22 cellular contexts compared by ENCODE assay signal in the genomic region with DNA sequence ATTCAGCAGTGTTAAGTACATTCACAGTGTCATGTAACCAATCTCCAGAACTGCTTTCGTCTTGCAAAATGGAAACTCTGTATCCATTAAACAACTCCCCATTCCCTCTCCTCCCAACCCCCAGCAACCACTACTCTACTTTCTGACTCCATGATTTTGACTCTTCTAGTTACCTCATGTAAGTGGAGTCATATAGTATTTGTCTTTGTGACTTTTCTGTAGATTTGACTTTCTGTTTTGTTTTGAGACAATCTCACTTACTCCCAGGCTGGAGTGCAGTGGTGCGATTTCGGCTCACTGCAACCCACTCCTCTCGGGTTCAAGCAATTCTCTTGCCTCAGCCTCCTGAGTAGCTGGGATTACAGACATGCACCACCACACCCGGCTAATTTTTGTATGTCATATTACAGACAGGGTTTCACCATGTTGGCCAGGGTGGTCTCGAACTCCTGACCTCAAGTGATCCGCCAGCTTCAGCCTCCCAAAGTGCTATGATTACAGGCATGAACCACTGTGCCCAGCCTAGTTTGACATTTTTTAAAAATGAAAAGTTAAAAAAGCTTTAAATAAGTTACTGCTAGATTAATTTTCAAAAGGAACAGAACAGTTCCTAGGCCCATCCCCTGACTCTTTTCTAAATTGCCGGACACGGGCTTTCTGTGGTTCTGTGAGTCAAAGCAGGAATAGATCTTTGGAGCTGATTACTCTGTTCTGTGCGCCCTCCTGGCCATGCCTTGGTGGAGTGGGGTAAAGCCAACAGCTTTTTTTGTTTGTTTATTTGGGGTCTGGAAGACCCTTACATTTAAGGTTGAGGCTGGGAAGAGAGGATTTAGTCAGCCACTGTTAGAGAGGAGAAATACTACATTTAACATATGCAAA. TPM values are rescaled to one million over a fixed set of nuclear protein-coding genes. Genes with fewer than 3 reads are reported as not detected.
DNase-seq lines count a peak whose midpoint lies in the region; ATAC-seq lines count a peak whose summit lies in the region.
"Had no signal": no experiment of that assay in that cellular context is flagged by ENCODE, and none has a peak within 500 bp of the region (broad histone marks: within the 10 kb centered on the region; RNA-seq: fewer than 3 reads in every experiment).

No MANE protein-coding gene starts in this region.

- H3K27ac Mint-ChIP-seq in stimulated activated effector memory CD8-positive, alpha-beta T cell treated with anti-CD3 and anti-CD28 coated beads, Interleukin-12 subunit alpha, Interleukin-12 subunit beta, amount 100 ng/mL, for 72 hours, result no peak overlapping the region
- no peak overlapping the region for H3K27ac Mint-ChIP-seq in immature natural killer cell

- no peak for DNase-seq in stimulated activated effector memory CD8-positive, alpha-beta T cell treated with anti-CD3 and anti-CD28 coated beads, Interleukin-12 subunit alpha, Interleukin-12 subunit beta, amount 100 ng/mL, for 72 hours (ENCODE audit: low spot score in 2 of 2)
- DNase-seq in SW480 (ENCODE audit: low spot score), result no peak
- DNase-seq in NCI-H1694 treated with DMSO at 0.1 percent for 48 hours (lab: John Stamatoyannopoulos, UW), result no peak
- DNase-seq in immature natural killer cell, result no peak
- DNase-seq: AML-193; CD4-positive, alpha-beta memory T cell; COR-L47; DMS53; NCI-H1105 treated with DMSO at 0.1 percent for 48 hours; NCI-H146; NCI-H2029; NCI-H446; NCI-H524 treated with DMSO at 0.1 percent for 48 hours; NCI-H774; SIG-M5 had no signal

- no peak overlapping the region for H3K4me3 ChIP-seq in endocrine pancreas (ENCODE audit: control insufficient read depth, insufficient read depth, low read length)
- H3K4me3 ChIP-seq: A549; BLaER1 treated with 17β-estradiol and CSF1 and Interleukin-3, amounts not matched to agents 10 nM and 100 nM; SK-N-MC had no signal

- H3K4me1 Mint-ChIP-seq in stimulated activated effector memory CD8-positive, alpha-beta T cell treated with anti-CD3 and anti-CD28 coated beads, Interleukin-12 subunit alpha, Interleukin-12 subunit beta, amount 100 ng/mL, for 72 hours, result no peaks in the 10 kb centered on the region
- H3K4me1 Mint-ChIP-seq in immature natural killer cell, result no peaks in the 10 kb centered on the region

- no peak overlapping the region for H3K4me3 Mint-ChIP-seq in stimulated activated effector memory CD8-positive, alpha-beta T cell treated with anti-CD3 and anti-CD28 coated beads, Interleukin-12 subunit alpha, Interleukin-12 subunit beta, amount 100 ng/mL, for 72 hours
- H3K4me3 Mint-ChIP-seq in immature natural killer cell, result no peak overlapping the region
- H3K4me3 Mint-ChIP-seq: CD4-positive, alpha-beta memory T cell had no signal

- H3K27me3 ChIP-seq in endocrine pancreas (ENCODE audit: control insufficient read depth, insufficient read depth, low read length), result no peaks in the 10 kb centered on the region

- peak; percentile 58 for ATAC-seq in GM18502 (IDR thresholded peaks at IDR 0.05; ENCODE audit: poor library complexity, unreplicated experiment)
- ATAC-seq in HG03442 (IDR thresholded peaks at IDR 0.05; ENCODE audit: unreplicated experiment), result peak; percentile 43
- peak; percentile 57 for ATAC-seq in stimulated activated effector memory CD8-positive, alpha-beta T cell treated with anti-CD3 and anti-CD28 coated beads, Interleukin-12 subunit alpha, Interleukin-12 subunit beta, amount 100 ng/mL, for 72 hours
- ATAC-seq: A549, HepG2 had no signal

- no peaks in the 10 kb centered on the region for H3K36me3 Mint-ChIP-seq in stimulated activated effector memory CD8-positive, alpha-beta T cell treated with anti-CD3 and anti-CD28 coated beads, Interleukin-12 subunit alpha, Interleukin-12 subunit beta, amount 100 ng/mL, for 72 hours
- H3K36me3 Mint-ChIP-seq in immature natural killer cell, result peaks cover 0 to 23% (median 15%) of the 10 kb centered on the region in 3 donors
- H3K36me3 Mint-ChIP-seq: CD4-positive, alpha-beta memory T cell had no signal

- no peaks in the 10 kb centered on the region for H3K9me3 ChIP-seq in endocrine pancreas (ENCODE audit: control insufficient read depth, low read length)
- H3K9me3 ChIP-seq: A549; BLaER1 treated with 17β-estradiol and CSF1 and Interleukin-3, amounts not matched to agents 10 nM and 100 nM had no signal

- no peaks in the 10 kb centered on the region for H3K4me1 ChIP-seq in endocrine pancreas (ENCODE audit: control insufficient read depth, insufficient read depth, low read length)
- H3K4me1 ChIP-seq: A549; BLaER1 treated with 17β-estradiol and CSF1 and Interleukin-3, amounts not matched to agents 10 nM and 100 nM had no signal

- H3K27me3 Mint-ChIP-seq in immature natural killer cell (ENCODE audit: low read depth in 3 of 3), result peaks cover 0 to 3% (median 3%) of the 10 kb centered on the region in 3 donors

- H3K9ac ChIP-seq in endocrine pancreas (ENCODE audit: control insufficient read depth, insufficient read depth, low read length), result peak overlapping the region; percentile 7
- H3K9ac ChIP-seq: BLaER1 treated with 17β-estradiol and CSF1 and Interleukin-3, amounts not matched to agents 10 nM and 100 nM had no signal

- no peaks in the 10 kb centered on the region for H3K9me3 Mint-ChIP-seq in stimulated activated effector memory CD8-positive, alpha-beta T cell treated with anti-CD3 and anti-CD28 coated beads, Interleukin-12 subunit alpha, Interleukin-12 subunit beta, amount 100 ng/mL, for 72 hours
- no peaks in the 10 kb centered on the region for H3K9me3 Mint-ChIP-seq in immature natural killer cell

- H3K36me3 ChIP-seq in endocrine pancreas (ENCODE audit: control insufficient read depth, insufficient read depth, low read length), result no peaks in the 10 kb centered on the region
- H3K36me3 ChIP-seq: BLaER1 treated with 17β-estradiol and CSF1 and Interleukin-3, amounts not matched to agents 10 nM and 100 nM had no signal

RNA-seq across cellular contexts. Expression of gene RALGPS1, which starts 59.3 kb away (rescaled TPM):
- 1 to 10 TPM; 2.6 to 3.4 (median 2.9) TPM for polyA plus RNA-seq in immature natural killer cell
